Comparison of ENCODE assay signal across 24 cellular contexts in the genomic region with DNA sequence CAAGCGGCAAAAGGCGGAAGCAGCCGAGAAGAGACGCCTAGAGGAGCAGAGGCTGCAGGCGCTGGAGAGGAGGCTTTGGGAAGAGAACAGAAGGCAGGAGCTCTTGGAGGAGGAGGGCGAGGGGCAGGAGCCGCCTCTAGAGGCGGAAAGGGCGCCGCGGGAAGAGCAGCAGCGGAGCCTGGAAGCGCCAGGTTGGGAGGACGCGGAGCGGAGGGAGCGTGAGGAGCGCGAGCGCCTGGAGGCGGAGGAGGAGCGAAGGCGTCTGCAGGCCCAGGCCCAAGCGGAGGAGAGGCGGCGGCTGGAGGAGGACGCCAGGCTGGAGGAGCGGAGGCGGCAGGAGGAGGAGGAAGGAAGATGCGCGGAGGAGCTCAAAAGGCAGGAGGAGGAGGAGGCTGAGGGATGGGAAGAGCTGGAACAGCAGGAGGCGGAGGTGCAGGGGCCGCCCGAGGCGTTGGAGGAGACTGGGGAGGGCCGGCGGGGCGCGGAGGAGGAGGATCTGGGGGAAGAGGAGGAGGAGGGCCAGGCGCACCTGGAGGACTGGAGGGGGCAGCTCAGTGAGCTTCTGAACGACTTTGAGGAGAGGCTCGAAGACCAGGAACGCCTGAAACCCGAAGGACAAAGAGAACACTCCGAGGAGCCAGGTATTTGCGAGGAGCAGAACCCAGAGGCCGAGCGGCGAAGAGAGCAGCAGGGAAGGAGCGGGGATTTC.
A peak's percentile ranks its signal among the peaks of the same experiment; 100 is the strongest.
DNase-seq lines count a peak whose midpoint lies in the region; ATAC-seq and TF ChIP-seq lines count a peak whose summit lies in the region.
"Had no signal": no experiment of that assay in that cellular context is flagged by ENCODE, and none has a peak within 500 bp of the region (broad histone marks: within the 10 kb centered on the region; RNA-seq: fewer than 3 reads in every experiment).

No MANE protein-coding gene starts in this region.

- H3K36me3 Mint-ChIP-seq in neural crest cell (ENCODE audit: low read depth), result peaks cover 12% of the 10 kb centered on the region
- H3K36me3 Mint-ChIP-seq: CD4-positive, alpha-beta memory T cell had no signal

- peaks cover 0 to 15% of the 10 kb centered on the region in 2 experiments; a peak in 1 of 3 replicates for H3K36me3 ChIP-seq in HEK293 (ENCODE audit: control insufficient read depth in 2 of 2, insufficient read depth in 1 of 2, low read length in 2 of 2)
- no peaks in the 10 kb centered on the region for H3K36me3 ChIP-seq in upper lobe of right lung
- H3K36me3 ChIP-seq: SJSA1 had no signal

- CTCF ChIA-PET in HEK293 (lab: Yijun Ruan, JAX), result no interaction called here
- CTCF ChIA-PET in GM10248 (lab: Yijun Ruan, JAX), result no interaction called here

- no peak overlapping the region for H3K4me3 ChIP-seq in HEK293 (ENCODE audit: low read depth, low read length)
- H3K4me3 ChIP-seq in fibroblast of villous mesenchyme (ENCODE audit: low read depth, low read length), result peak overlapping the region; percentile 45
- no peak overlapping the region for H3K4me3 ChIP-seq in upper lobe of right lung
- H3K4me3 ChIP-seq: SJSA1 had no signal

- no peaks in the 10 kb centered on the region for H3K27me3 Mint-ChIP-seq in neural crest cell (ENCODE audit: low read depth)

- peak; percentile 21 for DNase-seq in fibroblast of villous mesenchyme (ENCODE audit: low read depth)
- no peak for DNase-seq in neural crest cell (ENCODE audit: low read depth, low spot score)
- DNase-seq in upper lobe of right lung, result no peak
- no peak for DNase-seq in NCI-H2107 (lab: John Stamatoyannopoulos, UW)
- DNase-seq in GM10248 (ENCODE audit: extremely low spot score), result no peak
- DNase-seq: C1 segment of cervical spinal cord; CD4-positive, alpha-beta memory T cell; COR-L47; GDM1; GOT3; Kasumi-1; NCI-H1092 treated with DMSO at 0.1 percent for 48 hours; NCI-H1436 treated with DMSO at 0.1 percent for 48 hours; NCI-H187 treated with DMSO at 0.1 percent for 48 hours; NCI-H446; NCI-H526; NCI-H82; Right ventricle myocardium superior; RPMI8226 had no signal

- H3K4me1 Mint-ChIP-seq in neural crest cell, result no peaks in the 10 kb centered on the region
- H3K4me1 Mint-ChIP-seq: CD4-positive, alpha-beta memory T cell had no signal

- intact Hi-C loops in upper lobe of right lung (cut with DNase I), result no loop called here

- no peaks in the 10 kb centered on the region for H3K4me1 ChIP-seq in HEK293 (ENCODE audit: control insufficient read depth, insufficient read depth, low read length)
- H3K4me1 ChIP-seq in upper lobe of right lung, result no peaks in the 10 kb centered on the region
- H3K4me1 ChIP-seq: SJSA1 had no signal

- no peak overlapping the region for H3K27ac ChIP-seq in HEK293 (ENCODE audit: extremely low read depth, low read depth, low read length)
- H3K27ac ChIP-seq in upper lobe of right lung, result no peak overlapping the region
- H3K27ac ChIP-seq: SJSA1 had no signal

- ATAC-seq in upper lobe of right lung (peak; percentile 6), HG03095 (IDR thresholded peaks at IDR 0.05; ENCODE audit: unreplicated experiment) (no peak)
- ATAC-seq: HCT116, HepG2 had no signal

- H3K9me3 Mint-ChIP-seq in neural crest cell, result no peaks in the 10 kb centered on the region

- H3K9me3 ChIP-seq in HEK293 (ENCODE audit: control insufficient read depth, insufficient read depth, low read depth, low read length) (no peaks in the 10 kb centered on the region), upper lobe of right lung (no peaks in the 10 kb centered on the region)
- H3K9me3 ChIP-seq: SJSA1 had no signal

- peak overlapping the region; percentile 43 for H3K27ac Mint-ChIP-seq in neural crest cell (ENCODE audit: unreplicated experiment)

- no peak for TF ChIP-seq CTCF in HEK293 (tag by site-specific recombination; IDR thresholded peaks at IDR 0.05)
- peak; percentile 13 for TF ChIP-seq CTCF in fibroblast of villous mesenchyme (IDR thresholded peaks at IDR 0.05; ENCODE audit: insufficient read depth, low read depth, low read length)
- TF ChIP-seq CTCF in neural crest cell (conservative IDR thresholded peaks at IDR 0.05), result no peak
- no peak for TF ChIP-seq CTCF in upper lobe of right lung (IDR thresholded peaks at IDR 0.05)
- no peak for TF ChIP-seq CTCF in GM10248 (IDR thresholded peaks at IDR 0.05; ENCODE audit: control extremely low read depth, extremely low read depth, low read depth, missing control alignments)

- POLR2A ChIA-PET in HEK293 (lab: Yijun Ruan, JAX), result no interaction called here
- POLR2A ChIA-PET in GM10248 (lab: Yijun Ruan, JAX), result no interaction called here

- H3K4me3 Mint-ChIP-seq in neural crest cell, result no peak overlapping the region
- H3K4me3 Mint-ChIP-seq: CD4-positive, alpha-beta memory T cell had no signal

- no peaks in the 10 kb centered on the region for H3K27me3 ChIP-seq in upper lobe of right lung
- H3K27me3 ChIP-seq: SJSA1 had no signal

TF ChIP-seq in HEK293, 187 proteins besides CTCF, POLR2A, EP300 and RAD21:
- TF ChIP-seq EGR2 (tag by site-specific recombination; IDR thresholded peaks at IDR 0.05; ENCODE audit: low read depth) (peak; percentile 27; the same call in 1 of the 2 replicates), KLF7 (tag by site-specific recombination; IDR thresholded peaks at IDR 0.05; ENCODE audit: borderline replicate concordance) (no peak), SETDB1 (IDR thresholded peaks at IDR 0.05; ENCODE audit: insufficient read length, low read length) (no peak), ZNF571 (tag by site-specific recombination; IDR thresholded peaks at IDR 0.05) (no peak)
